ENCODE assay signal across 8 cellular contexts in genomic region chr21:44817914-44818635, GRCh38. TPM values are rescaled to one million over a fixed set of nuclear protein-coding genes. Genes with fewer than 3 reads are reported as not detected.
DNase-seq lines count a peak whose midpoint lies in the region; ATAC-seq and TF ChIP-seq lines count a peak whose summit lies in the region.

Gene SUMO3, minus strand, starts transcription at chr21:44818062. Its CDS starts 94 bp downstream, at chr21:44817968.

- peaks cover 0 to 40% (median 36%) of the 10 kb centered on the region in 8 donors for H3K9me3 ChIP-seq in spleen

- H3K36me3 ChIP-seq in spleen, result peaks cover 0 to 13% (median 5%) of the 10 kb centered on the region in 6 donors

- peak in 1 of 3 donors; percentile 71 for TF ChIP-seq POLR2A in spleen (IDR thresholded peaks at IDR 0.05)

- peak within 1 kb of the TSS; percentile 80 for H3K27ac ChIP-seq in caudate nucleus (ENCODE audit: low read depth, low read length)
- H3K27ac ChIP-seq in spleen, result peak within 1 kb of the TSS; percentile 86 to 96 (median 95)

- no peaks in the 10 kb centered on the region for H3K27me3 ChIP-seq in spleen (replicated peaks in 1 of 7)

- peaks cover 10 to 53% (median 32%) of the 10 kb centered on the region in 6 donors for H3K4me1 ChIP-seq in spleen

- intact Hi-C loops in spleen (cut with DNase I; ENCODE audit: low total_unique reads), result loop anchor here (5.0 kb wide), 1 partner anchor 54 kb away; the partner anchor contains the start of gene PTTG1IP

- 0 to 4% (median 1%) methylated on average over 8 to 108 of the region's 108 CpGs for WGBS in spleen, 5 donors

- H3K4me3 ChIP-seq in spleen, result peak within 1 kb of the TSS; percentile 51 to 82 (median 64)

- peak; percentile 51 for ATAC-seq in HG02623 (IDR thresholded peaks at IDR 0.05; ENCODE audit: unreplicated experiment)

- peak; percentile 44 to 50 for DNase-seq in NCI-H187 (lab: John Stamatoyannopoulos, UW)
- no peak for DNase-seq in NCI-H187 treated with DMSO at 0.1 percent for 48 hours (lab: John Stamatoyannopoulos, UW)
- peak; percentile 42 for DNase-seq in NCI-H1694 treated with DMSO at 0.1 percent for 48 hours (lab: John Stamatoyannopoulos, UW)
- peak; percentile 69 to 82 (median 72) for DNase-seq in activated CD4-positive, CD25-positive, alpha-beta regulatory T cell (lab: John Stamatoyannopoulos, UW)
- peak in 51 of 61 donors; percentile 30 to 90 (median 67) for DNase-seq in caudate nucleus (lab: John Stamatoyannopoulos, UW)
- DNase-seq in iris pigment epithelial cell (ENCODE audit: low read depth), result peak; percentile 75
- peak; percentile 95 for DNase-seq in spleen

- peak in 1 of 11 experiments; percentile 21 for TF ChIP-seq CTCF in spleen (IDR thresholded peaks at IDR 0.05 in 8 of 11, conservative IDR thresholded peaks at IDR 0.05 in 3 of 11)

RNA-seq across cellular contexts. Expression of gene SUMO3, which starts in this region (rescaled TPM):
- 100 to 1,000 TPM in 1 of 7 donors, 10 to 100 TPM in 6; 62.2 to 101 (median 68.6) TPM for total RNA-seq in spleen
- polyA plus RNA-seq in spleen, result 10 to 100 TPM; 38.2 to 90.7 (median 57.9) TPM
